Comparison of ENCODE assay signal across 9 cellular contexts in the genomic region with DNA sequence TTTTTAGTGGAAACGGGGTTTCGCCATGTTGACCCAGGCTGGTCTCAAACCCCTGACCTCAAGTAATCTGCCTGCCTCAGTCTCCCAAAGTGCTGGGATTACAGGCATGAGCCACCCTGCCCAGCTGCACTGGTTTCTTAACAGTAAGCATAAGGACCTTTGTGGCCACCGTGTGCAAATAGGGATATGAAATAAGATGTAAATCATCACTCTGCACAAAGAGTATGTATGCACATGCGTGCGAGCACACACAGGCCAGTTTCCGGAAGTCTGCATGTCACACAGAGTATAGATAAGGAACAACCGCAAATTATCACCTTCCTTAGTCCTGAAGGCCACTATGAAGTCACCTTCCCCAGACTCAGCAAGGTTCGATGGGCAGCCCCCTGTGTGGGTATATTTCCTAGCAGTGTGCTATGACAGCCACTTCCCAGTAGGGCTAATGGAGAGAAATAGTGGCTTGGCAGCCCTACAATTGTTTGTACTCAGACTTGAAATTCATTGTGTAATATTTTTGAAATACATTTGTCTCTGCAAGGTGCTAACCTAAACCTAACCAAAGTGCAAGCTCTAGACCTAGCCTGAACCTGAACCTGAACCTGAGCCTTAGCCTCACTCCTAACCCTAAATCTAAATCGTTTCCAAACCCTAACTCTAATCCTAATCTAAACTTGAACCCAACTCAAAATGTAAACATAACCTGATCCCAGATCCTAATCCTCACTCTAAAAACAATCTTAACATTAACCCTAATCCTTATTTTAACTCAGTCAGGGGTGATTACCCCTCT. TPM values are rescaled to one million over a fixed set of nuclear protein-coding genes. Genes with fewer than 3 reads are reported as not detected.
DNase-seq lines count a peak whose midpoint lies in the region; ATAC-seq and TF ChIP-seq lines count a peak whose summit lies in the region.
"Had no signal": no experiment of that assay in that cellular context is flagged by ENCODE, and none has a peak within 500 bp of the region (broad histone marks: within the 10 kb centered on the region; RNA-seq: fewer than 3 reads in every experiment).

No MANE protein-coding gene starts in this region.

- TF ChIP-seq CTCF in osteocyte (IDR thresholded peaks at IDR 0.05): no peak

- H3K9me3 Mint-ChIP-seq in activated CD8-positive, alpha-beta memory T cell treated with anti-CD3 and anti-CD28 coated beads, Interleukin-2, amount 10 ng/mL, durations not matched to agents 7 days and 5 days (ENCODE audit: low read depth): no peaks in the 10 kb centered on the region
- H3K9me3 Mint-ChIP-seq in T-helper 1 cell treated with Interleukin-12 subunit alpha and Interleukin-12 subunit beta and Interleukin-4 antibody, amounts not matched to agents 30 μg/mL and 1 μg/mL, for 36 hours: no peaks in the 10 kb centered on the region
- no peaks in the 10 kb centered on the region for H3K9me3 Mint-ChIP-seq in osteocyte (ENCODE audit: unreplicated experiment)

- peak; percentile 91 for ATAC-seq in activated CD8-positive, alpha-beta memory T cell treated with anti-CD3 and anti-CD28 coated beads, Interleukin-2, amount 10 ng/mL, durations not matched to agents 7 days and 5 days
- ATAC-seq in HG02798 (IDR thresholded peaks at IDR 0.05; ENCODE audit: poor library complexity, unreplicated experiment) (peak; percentile 88), left ventricle myocardium superior (no peak)

- CTCF ChIA-PET in activated CD8-positive, alpha-beta memory T cell treated with anti-CD3 and anti-CD28 coated beads, Interleukin-2, amount 10 ng/mL, durations not matched to agents 7 days and 5 days (lab: Charles Lee): interaction anchor here (0.6 to 1.7 kb wide), 2 partner anchors 21 to 124 kb away, joined by 3 to 4 read pairs; no protein-coding TSS in a partner anchor

- peaks cover 22% of the 10 kb centered on the region for H3K4me1 Mint-ChIP-seq in activated CD8-positive, alpha-beta memory T cell treated with anti-CD3 and anti-CD28 coated beads, Interleukin-2, amount 10 ng/mL, durations not matched to agents 7 days and 5 days
- peaks cover 24% of the 10 kb centered on the region for H3K4me1 Mint-ChIP-seq in T-helper 1 cell treated with Interleukin-12 subunit alpha and Interleukin-12 subunit beta and Interleukin-4 antibody, amounts not matched to agents 30 μg/mL and 1 μg/mL, for 36 hours (ENCODE audit: low read depth)
- H3K4me1 Mint-ChIP-seq in osteocyte (ENCODE audit: unreplicated experiment): no peaks in the 10 kb centered on the region

- H3K27ac Mint-ChIP-seq in activated CD8-positive, alpha-beta memory T cell treated with anti-CD3 and anti-CD28 coated beads, Interleukin-2, amount 10 ng/mL, durations not matched to agents 7 days and 5 days: peak overlapping the region; percentile 61
- H3K27ac Mint-ChIP-seq in T-helper 1 cell treated with Interleukin-12 subunit alpha and Interleukin-12 subunit beta and Interleukin-4 antibody, amounts not matched to agents 30 μg/mL and 1 μg/mL, for 36 hours: peak overlapping the region; percentile 47
- H3K27ac Mint-ChIP-seq in osteocyte (ENCODE audit: unreplicated experiment): no peak overlapping the region

- H3K36me3 Mint-ChIP-seq in activated CD8-positive, alpha-beta memory T cell treated with anti-CD3 and anti-CD28 coated beads, Interleukin-2, amount 10 ng/mL, durations not matched to agents 7 days and 5 days: no peaks in the 10 kb centered on the region
- H3K36me3 Mint-ChIP-seq in T-helper 1 cell treated with Interleukin-12 subunit alpha and Interleukin-12 subunit beta and Interleukin-4 antibody, amounts not matched to agents 30 μg/mL and 1 μg/mL, for 36 hours (ENCODE audit: low read depth): no peaks in the 10 kb centered on the region
- H3K36me3 Mint-ChIP-seq in osteocyte (ENCODE audit: unreplicated experiment): no peaks in the 10 kb centered on the region

- no peak overlapping the region for H3K4me3 Mint-ChIP-seq in activated CD8-positive, alpha-beta memory T cell treated with anti-CD3 and anti-CD28 coated beads, Interleukin-2, amount 10 ng/mL, durations not matched to agents 7 days and 5 days
- H3K4me3 Mint-ChIP-seq in T-helper 1 cell treated with Interleukin-12 subunit alpha and Interleukin-12 subunit beta and Interleukin-4 antibody, amounts not matched to agents 30 μg/mL and 1 μg/mL, for 36 hours: peak overlapping the region; percentile 3
- no peak overlapping the region for H3K4me3 Mint-ChIP-seq in osteocyte (ENCODE audit: unreplicated experiment)

- H3K27me3 Mint-ChIP-seq in activated CD8-positive, alpha-beta memory T cell treated with anti-CD3 and anti-CD28 coated beads, Interleukin-2, amount 10 ng/mL, durations not matched to agents 7 days and 5 days: no peaks in the 10 kb centered on the region
- H3K27me3 Mint-ChIP-seq in T-helper 1 cell treated with Interleukin-12 subunit alpha and Interleukin-12 subunit beta and Interleukin-4 antibody, amounts not matched to agents 30 μg/mL and 1 μg/mL, for 36 hours (ENCODE audit: low read depth): no peaks in the 10 kb centered on the region
- H3K27me3 Mint-ChIP-seq in osteocyte (ENCODE audit: unreplicated experiment): peaks cover 22% of the 10 kb centered on the region

- intact Hi-C loops in left ventricle myocardium superior (cut with micrococcal nuclease): no loop called here

- DNase-seq in activated CD8-positive, alpha-beta memory T cell treated with anti-CD3 and anti-CD28 coated beads, Interleukin-2, amount 10 ng/mL, durations not matched to agents 7 days and 5 days: peak; percentile 68
- DNase-seq in activated CD8-positive, alpha-beta memory T cell treated with anti-CD3 and anti-CD28 coated beads for 24 hours: no peak
- DNase-seq in stimulated activated CD8-positive, alpha-beta memory T cell treated with anti-CD3 and anti-CD28 coated beads, Interleukin-4, amount 100 ng/mL, for 48 hours: peak; percentile 43
- DNase-seq in left ventricle myocardium superior (no peak), osteocyte (ENCODE audit: extremely low spot score, unreplicated experiment) (no peak), H4 (ENCODE audit: low spot score) (no peak)

RNA-seq across cellular contexts. Expression of gene SKAP1, which starts 48.4 kb away (rescaled TPM):
- 10 to 100 TPM; 75.5 to 91.4 TPM for total RNA-seq in activated CD8-positive, alpha-beta memory T cell treated with anti-CD3 and anti-CD28 coated beads, Interleukin-2, amount 10 ng/mL, durations not matched to agents 7 days and 5 days
- 0.27 TPM for total RNA-seq in left ventricle myocardium superior
- not detected in 2 replicates for total RNA-seq in osteocyte
- total RNA-seq in H4 (2014; rRNA removed; shearing (Covaris generic)): not detected in 2 replicates

RNA-seq across cellular contexts. Expression of gene HOXB1, which starts 52.4 kb away (rescaled TPM):
- not detected for total RNA-seq in activated CD8-positive, alpha-beta memory T cell treated with anti-CD3 and anti-CD28 coated beads, Interleukin-2, amount 10 ng/mL, durations not matched to agents 7 days and 5 days
- total RNA-seq in left ventricle myocardium superior (not detected), osteocyte (not detected in 2 replicates)
- total RNA-seq in H4 (2014; rRNA removed; shearing (Covaris generic)): not detected in 2 replicates
- total RNA-seq: kidney epithelial cell had no signal

Comparison
In these comparisons a context has a peak if more than half of its experiments do, and no peak if none do; other contexts are left out.
1. DNase-seq: peak in activated CD8-positive, alpha-beta memory T cell treated with anti-CD3 and anti-CD28 coated beads, Interleukin-2, amount 10 ng/mL, durations not matched to agents 7 days and 5 days (single experiment) and stimulated activated CD8-positive, alpha-beta memory T cell treated with anti-CD3 and anti-CD28 coated beads, Interleukin-4, amount 100 ng/mL, for 48 hours (single experiment); none in activated CD8-positive, alpha-beta memory T cell treated with anti-CD3 and anti-CD28 coated beads for 24 hours (single experiment), left ventricle myocardium superior (single experiment), osteocyte (single experiment) and H4 (single experiment).
2. RNA of gene SKAP1, which starts 48.4 kb away (total RNA-seq): 75.5 to 91.4 TPM in activated CD8-positive, alpha-beta memory T cell treated with anti-CD3 and anti-CD28 coated beads, Interleukin-2, amount 10 ng/mL, durations not matched to agents 7 days and 5 days; 0.27 TPM in left ventricle myocardium superior (single experiment), not detected in osteocyte and not detected in H4; every median in the first group is over 10 times any median in the second.